Comparison of ENCODE assay signal across 8 cellular contexts in the genomic region with DNA sequence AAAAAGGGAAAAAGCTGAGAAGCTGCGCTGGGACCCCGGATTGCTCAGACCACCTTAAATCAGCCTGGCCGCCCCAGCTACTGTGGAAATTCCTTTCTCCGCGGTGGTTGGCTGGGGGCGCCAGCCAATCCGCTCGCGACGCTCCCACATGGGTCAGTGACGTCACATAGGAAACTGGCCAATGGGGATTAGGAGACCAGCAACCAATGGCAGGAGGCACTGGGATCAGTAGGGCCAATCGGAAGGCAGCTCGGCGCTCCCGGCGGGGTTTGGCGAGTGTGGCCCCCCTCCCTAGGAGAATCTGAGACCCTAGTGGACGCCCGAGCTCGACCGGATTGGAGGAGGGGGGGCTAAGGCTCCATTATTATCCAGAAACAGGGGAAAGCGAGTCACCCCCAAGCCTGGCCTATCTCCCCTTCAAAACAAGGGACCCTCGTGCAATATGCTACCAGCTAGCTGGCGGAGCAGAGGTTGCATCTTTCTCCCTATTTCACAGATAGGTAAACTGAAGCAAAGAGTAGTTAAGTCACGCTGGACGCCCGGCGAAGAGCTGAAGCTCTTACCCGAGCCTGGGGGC. TPM values are rescaled to one million over a fixed set of nuclear protein-coding genes. Genes with fewer than 3 reads are reported as not detected.
DNase-seq lines count a peak whose midpoint lies in the region; ATAC-seq, FAIRE-seq and TF ChIP-seq lines count a peak whose summit lies in the region.

No MANE protein-coding gene starts in this region.

- intact Hi-C loops in kidney (cut with DNase I) = no loop called here

- DNase-seq in AG20443 (ENCODE audit: low spot score) (peak; percentile 100), NCI-H510A (lab: John Stamatoyannopoulos, UW) (peak; percentile 90), choroid plexus epithelial cell (ENCODE audit: low read depth) (peak; percentile 100), kidney (peak; percentile 99)
- DNase-seq in activated CD4-positive, alpha-beta T cell treated with anti-CD3 and anti-CD28 coated beads for 24 hours (ENCODE audit: low read depth in 2 of 2) = peak; percentile 87
- DNase-seq in stimulated activated CD4-positive, alpha-beta T cell treated with anti-CD3 and anti-CD28 coated beads, Interleukin-15, amount 100 ng/mL, for 1 hour (ENCODE audit: low read depth in 1 of 2, low spot score in 1 of 2) = peak; percentile 78 to 84

- no peaks in the 10 kb centered on the region for H3K36me3 ChIP-seq in kidney (ENCODE audit: control insufficient read depth in 1 of 2, insufficient read depth in 2 of 2, low read length in 2 of 2)

- TF ChIP-seq POLR2A in GM19193 (IDR thresholded peaks at IDR 0.05; ENCODE audit: extremely low read depth, insufficient read depth, insufficient read length) = peak; percentile 72

- TF ChIP-seq CTCF in choroid plexus epithelial cell (conservative IDR thresholded peaks at IDR 0.05; ENCODE audit: low read depth, low read length) (no peak), kidney (IDR thresholded peaks at IDR 0.05; ENCODE audit: borderline replicate concordance, extremely low read depth, insufficient read depth) (no peak)

- peaks cover 8 to 12% of the 10 kb centered on the region in 2 donors for H3K4me1 ChIP-seq in kidney (ENCODE audit: control insufficient read depth in 1 of 2, insufficient read depth in 1 of 2, low read depth in 1 of 2, low read length in 2 of 2)

- peak overlapping the region; percentile 89 to 97 for H3K27ac ChIP-seq in kidney (ENCODE audit: low read depth in 2 of 2, low read length in 2 of 2)

- peak; percentile 98 for FAIRE-seq in kidney (lab: Jason Lieb, UNC)

- no peaks in the 10 kb centered on the region for H3K9me3 ChIP-seq in kidney (ENCODE audit: control insufficient read depth in 1 of 2, low read length in 2 of 2)

- H3K4me3 ChIP-seq in choroid plexus epithelial cell (ENCODE audit: low read depth, low read length) (peak overlapping the region; percentile 57), kidney (ENCODE audit: low read length in 2 of 2) (peak overlapping the region; percentile 78 to 87)

- H3K9ac ChIP-seq in kidney (ENCODE audit: low read length in 2 of 2) = peak overlapping the region in 1 of 2 donors; percentile 75

- ATAC-seq in HG03432 (IDR thresholded peaks at IDR 0.05; ENCODE audit: unreplicated experiment) = peak; percentile 83

RNA-seq across cellular contexts. Expression of a gene that starts 6.5 kb away (rescaled TPM):
- 76.6 TPM for total RNA-seq in kidney
- 28.2 TPM for polyA plus RNA-seq in kidney (ENCODE audit: insufficient read depth, low read depth, low replicate concordance)

RNA-seq across cellular contexts. Expression of a gene that starts 26.7 kb away (rescaled TPM):
- total RNA-seq in kidney = 526 TPM
- 580 TPM for polyA plus RNA-seq in kidney (ENCODE audit: insufficient read depth, low read depth, low replicate concordance)

RNA-seq across cellular contexts. Expression of a gene that starts 58.3 kb away (rescaled TPM):
- total RNA-seq in kidney = 3.7 TPM
- 5.2 TPM for polyA plus RNA-seq in kidney (ENCODE audit: insufficient read depth, low read depth, low replicate concordance)

RNA-seq across cellular contexts. Expression of a gene that starts 58.5 kb away (rescaled TPM):
- 69.4 TPM for total RNA-seq in kidney
- polyA plus RNA-seq in kidney (ENCODE audit: insufficient read depth, low read depth, low replicate concordance) = 43.9 TPM

Comparison
In these comparisons a context has a peak if more than half of its experiments do, and no peak if none do; other contexts are left out.
1. Peak in every context shown above with its lines: DNase-seq, ATAC-seq, H3K4me3 ChIP-seq and H3K27ac ChIP-seq.